7 cellular contexts compared by ENCODE assay signal in the genomic region with DNA sequence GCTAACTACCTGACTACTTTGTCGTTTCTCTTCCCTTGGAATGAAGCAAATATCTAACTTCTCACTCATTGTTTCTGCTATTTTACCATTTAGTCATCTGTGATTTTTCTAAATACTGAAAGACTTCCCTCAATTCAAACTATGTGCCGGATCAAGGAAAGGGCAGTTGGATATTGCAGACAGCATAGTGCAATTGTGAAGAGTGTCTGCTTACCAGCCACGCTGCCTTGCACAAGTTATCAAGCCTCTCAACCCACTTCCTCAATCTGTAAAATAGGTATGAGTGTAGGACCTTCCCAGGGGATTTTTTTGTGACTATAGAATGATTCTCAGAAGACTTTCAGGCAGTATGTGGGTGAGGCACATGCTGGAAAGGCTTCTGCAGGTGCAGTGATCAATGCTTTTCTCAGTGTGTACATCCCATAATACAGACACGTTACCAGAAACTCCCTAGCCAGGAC. TPM values are rescaled to one million over a fixed set of nuclear protein-coding genes. Genes with fewer than 3 reads are reported as not detected.
DNase-seq lines count a peak whose midpoint lies in the region; ATAC-seq and TF ChIP-seq lines count a peak whose summit lies in the region.

No MANE protein-coding gene starts in this region.

- no peak overlapping the region for H3K4ac ChIP-seq in neuronal stem cell (ENCODE audit: low read length)

- BruUV-seq in OCI-LY7 (replicated peaks; lab: Mats Ljungman, UMichigan): no TSS peak

- H3K9ac ChIP-seq in muscle layer of colon (ENCODE audit: low read length): no peak overlapping the region
- no peak overlapping the region for H3K9ac ChIP-seq in neuronal stem cell (ENCODE audit: low read depth, low read length, poor library complexity)

- no peaks in the 10 kb centered on the region for H3K27me3 ChIP-seq in muscle layer of colon (ENCODE audit: control insufficient read depth in 1 of 2, insufficient read depth in 2 of 2, low read length in 2 of 2)
- H3K27me3 ChIP-seq in neuronal stem cell (ENCODE audit: control insufficient read depth in 3 of 3, insufficient read depth in 3 of 3, low read depth in 1 of 3, low read length in 3 of 3): no peaks in the 10 kb centered on the region

- H4K91ac ChIP-seq in neuronal stem cell (ENCODE audit: low read depth, low read length, poor library complexity): no peak overlapping the region

- ATAC-seq in GM18867 (IDR thresholded peaks at IDR 0.05; ENCODE audit: unreplicated experiment): peak; percentile 41

- H3K4me2 ChIP-seq in OCI-LY7 (ENCODE audit: low read length) (peak overlapping the region; percentile 27; the same call in 1 of the 2 replicates), neuronal stem cell (ENCODE audit: insufficient read depth, low read length, poor library complexity, severe bottlenecking) (no peak overlapping the region)

- H3K9me3 ChIP-seq in OCI-LY7 (ENCODE audit: low read length) (no peaks in the 10 kb centered on the region), muscle layer of colon (ENCODE audit: low read length) (no peaks in the 10 kb centered on the region), neuronal stem cell (replicated peaks in 1 of 2; ENCODE audit: control insufficient read depth in 2 of 2, insufficient read depth in 1 of 2, low read depth in 1 of 2, low read length in 2 of 2) (no peaks in the 10 kb centered on the region)

- no peaks in the 10 kb centered on the region for H3K36me3 ChIP-seq in OCI-LY7 (ENCODE audit: insufficient read depth, low read length)
- H3K36me3 ChIP-seq in muscle layer of colon (ENCODE audit: insufficient read depth, low read length): no peaks in the 10 kb centered on the region
- no peaks in the 10 kb centered on the region for H3K36me3 ChIP-seq in neuronal stem cell (replicated peaks in 1 of 2; ENCODE audit: control insufficient read depth in 2 of 2, insufficient read depth in 2 of 2, low read length in 2 of 2)

- H4K20me1 ChIP-seq in OCI-LY7 (ENCODE audit: insufficient read depth, low read length): no peaks in the 10 kb centered on the region

- H2BK15ac ChIP-seq in neuronal stem cell (ENCODE audit: low read length): no peak overlapping the region

- peak overlapping the region; percentile 100 for H3K27ac Mint-ChIP-seq in HFFc6

- no peak overlapping the region for H3K14ac ChIP-seq in neuronal stem cell (ENCODE audit: low read length)

- no peak overlapping the region for H3K18ac ChIP-seq in neuronal stem cell (ENCODE audit: low read length)

- H2BK120ac ChIP-seq in neuronal stem cell (ENCODE audit: low read depth, low read length): no peak overlapping the region

- H3K4me3 Mint-ChIP-seq in HFFc6: peak overlapping the region; percentile 90

- H2BK12ac ChIP-seq in neuronal stem cell (ENCODE audit: low read length): no peak overlapping the region

- H3K9me2 ChIP-seq in OCI-LY7 (ENCODE audit: insufficient read depth, low read length): no peaks in the 10 kb centered on the region

- TF ChIP-seq CTCF in HFFc6 (IDR thresholded peaks at IDR 0.05): no peak
- TF ChIP-seq CTCF in OCI-LY7 (conservative IDR thresholded peaks at IDR 0.05; ENCODE audit: low read length): no peak

- CTCF ChIA-PET in OCI-LY7 (lab: Charles Lee; ENCODE audit: unreplicated experiment): no interaction called here

- H3K36me3 Mint-ChIP-seq in HFFc6 (ENCODE audit: low read depth): peaks cover 32% of the 10 kb centered on the region

- intact Hi-C loops in OCI-LY7 (cut with micrococcal nuclease; ENCODE audit: unreplicated experiment): no loop called here

- POLR2A ChIA-PET in OCI-LY7 (lab: Charles Lee): interaction anchor here (0.6 kb wide), 1 partner anchor 396 kb away, joined by 4 read pairs; no protein-coding TSS in a partner anchor

- no peak overlapping the region for H2AK5ac ChIP-seq in neuronal stem cell (ENCODE audit: low read depth, low read length)

- no peak overlapping the region for H3K27ac ChIP-seq in OCI-LY7 (ENCODE audit: low read depth, low read length, poor library complexity, severe bottlenecking)
- peak overlapping the region; percentile 6 for H3K27ac ChIP-seq in muscle layer of colon (ENCODE audit: low read depth, low read length)
- no peak overlapping the region for H3K27ac ChIP-seq in neuronal stem cell (replicated peaks; ENCODE audit: low read length)

- H3K79me2 ChIP-seq in OCI-LY7 (ENCODE audit: insufficient read depth, low read depth, low read length): no peaks in the 10 kb centered on the region

- H3K9me3 Mint-ChIP-seq in HFFc6: no peaks in the 10 kb centered on the region

- peaks cover 92% of the 10 kb centered on the region for H3K4me1 Mint-ChIP-seq in HFFc6 (ENCODE audit: low read depth)

- H3K27me3 Mint-ChIP-seq in HFFc6 (ENCODE audit: insufficient read depth): peaks cover 2% of the 10 kb centered on the region

- H3K4me3 ChIP-seq in OCI-LY7 (ENCODE audit: low read depth, low read length, poor library complexity, severe bottlenecking): no peak overlapping the region
- no peak overlapping the region for H3K4me3 ChIP-seq in muscle layer of colon (ENCODE audit: low read depth in 1 of 2, low read length in 2 of 2)
- no peak overlapping the region for H3K4me3 ChIP-seq in neuronal stem cell (ENCODE audit: low read length in 2 of 2)

- peak; percentile 68 for DNase-seq in HFFc6
- peak; percentile 48 for DNase-seq in OCI-LY7 (ENCODE audit: low spot score)
- DNase-seq in putamen (ENCODE audit: low spot score): no peak
- DNase-seq in neuronal stem cell (ENCODE audit: low spot score): no peak
- DNase-seq in NCI-H345 (lab: John Stamatoyannopoulos, UW): no peak

- no peaks in the 10 kb centered on the region for H3K79me1 ChIP-seq in neuronal stem cell (ENCODE audit: low read depth, low read length)

- no peak overlapping the region for H4K8ac ChIP-seq in neuronal stem cell (ENCODE audit: low read depth, low read length)

- H2AFZ ChIP-seq in OCI-LY7 (ENCODE audit: low read length): no peak overlapping the region; the same call in 1 of the 2 replicates
- no peak overlapping the region for H2AFZ ChIP-seq in neuronal stem cell (ENCODE audit: low read length)

- H2BK5ac ChIP-seq in neuronal stem cell (ENCODE audit: low read length): no peak overlapping the region

- H3K4me1 ChIP-seq in OCI-LY7 (ENCODE audit: insufficient read depth, low read length, poor library complexity, severe bottlenecking) (peaks cover 16% of the 10 kb centered on the region), muscle layer of colon (ENCODE audit: insufficient read depth, low read length) (peaks cover 63% of the 10 kb centered on the region), neuronal stem cell (ENCODE audit: control insufficient read depth in 2 of 2, insufficient read depth in 1 of 2, low read depth in 1 of 2, low read length in 2 of 2) (peaks cover 7 to 24% of the 10 kb centered on the region in 2 donors)

- WGBS in neuronal stem cell (ENCODE audit: extremely low coverage in 2 of 2, insufficient read length in 2 of 2, insufficient replicate concordance in 1 of 2), 2 donors: no CpG with 5 or more reads among the region's 4 CpGs

- no peak overlapping the region for H3K23ac ChIP-seq in neuronal stem cell (ENCODE audit: low read depth, low read length, poor library complexity)

RNA-seq across cellular contexts. Expression of a gene that starts 54.3 kb away (rescaled TPM):
- 10 to 100 TPM; 69.9 to 87.2 (median 77.0) TPM for total RNA-seq in HFFc6 (2021; fragmentation: NEBNext Ultra II Directional; extraction: Animal tissue kit (Norgen Biotek cat#: 25700))
- total RNA-seq in OCI-LY7 (2014; rRNA removed; shearing (Covaris generic)): 0.18 TPM in 1 of 2 replicates, not detected in the other
- total RNA-seq in OCI-LY7 (2022): 0.15 and 0.27 TPM in 2 replicates
- polyA plus RNA-seq in neuronal stem cell (2013, experiment 1 of 2): 3.2 TPM
- polyA plus RNA-seq in neuronal stem cell (2013, experiment 2 of 2): 3.1 TPM

Comparison
In these comparisons a context has a peak if more than half of its experiments do, and no peak if none do; other contexts are left out.
1. DNase-seq: peak in HFFc6 (single experiment) and OCI-LY7 (single experiment); none in putamen (single experiment), neuronal stem cell (single experiment) and NCI-H345 (single experiment).
2. RNA of a gene that starts 54.3 kb away (total RNA-seq): 69.9 to 87.2 TPM in HFFc6; 0.15 to 0.27 TPM in OCI-LY7; every median in the first group is over 10 times any median in the second.